In genomic region chr10:71077796-71078453, GRCh38 we compare ENCODE assay signal across 19 cellular contexts.
A peak's percentile ranks its signal among the peaks of the same experiment; 100 is the strongest.
DNase-seq lines count a peak whose midpoint lies in the region; ATAC-seq, FAIRE-seq and TF ChIP-seq lines count a peak whose summit lies in the region.
"Had no signal": no experiment of that assay in that cellular context is flagged by ENCODE, and none has a peak within 500 bp of the region (broad histone marks: within the 10 kb centered on the region; RNA-seq: fewer than 3 reads in every experiment).

No MANE protein-coding gene starts in this region.

- no peak for ATAC-seq in natural killer cell treated with Interleukin-12 subunit alpha and Interleukin-12 subunit beta and Interleukin-15 and Interleukin-18, amount 100 ng/mL, for 72 hours
- no peak for ATAC-seq in natural killer cell
- ATAC-seq in HG03139 (IDR thresholded peaks at IDR 0.05; ENCODE audit: unreplicated experiment): no peak

- H3K27ac Mint-ChIP-seq in natural killer cell treated with Interleukin-12 subunit alpha and Interleukin-12 subunit beta and Interleukin-15 and Interleukin-18, amount 100 ng/mL, for 72 hours: no peak overlapping the region
- H3K27ac Mint-ChIP-seq in natural killer cell (no peak overlapping the region), endodermal cell (no peak overlapping the region), osteocyte (ENCODE audit: unreplicated experiment) (no peak overlapping the region)
- H3K27ac Mint-ChIP-seq: CD4-positive, CD25-positive, alpha-beta regulatory T cell; dendritic cell treated with granulocyte-macrophage colony-stimulating factor and Interleukin-4, amounts not matched to agents 40 ng/mL and 50 ng/mL, for 4 days; nephron; T-helper 2 cell treated with Interferon-gamma antibody and Interleukin-4, amounts not matched to agents 5 μg/mL and 100 μg/mL, for 36 hours had no signal

- TF ChIP-seq POLR2A in vagina (IDR thresholded peaks at IDR 0.05): no peak

- no peaks in the 10 kb centered on the region for H3K27me3 ChIP-seq in endodermal cell (ENCODE audit: control insufficient read depth, insufficient read depth, low read length, poor library complexity, severe bottlenecking)
- H3K27me3 ChIP-seq in vagina: no peaks in the 10 kb centered on the region
- H3K27me3 ChIP-seq in small intestine (ENCODE audit: control insufficient read depth in 2 of 2, insufficient read depth in 2 of 2, low read length in 2 of 2): no peaks in the 10 kb centered on the region
- H3K27me3 ChIP-seq: Peyer's patch had no signal

- peak; percentile 45 for DNase-seq in natural killer cell treated with Interleukin-12 subunit alpha and Interleukin-12 subunit beta and Interleukin-15 and Interleukin-18, amount 100 ng/mL, for 72 hours (ENCODE audit: low spot score)
- no peak for DNase-seq in natural killer cell
- peak; percentile 5 for DNase-seq in endodermal cell
- peak; percentile 62 for DNase-seq in osteocyte (ENCODE audit: extremely low spot score, unreplicated experiment)
- DNase-seq in vagina (ENCODE audit: extremely low spot score in 2 of 2): peak; percentile 58 to 70
- no peak for DNase-seq in HTR-8/SVneo (ENCODE audit: insufficient read length, low spot score)
- DNase-seq in small intestine: no peak
- DNase-seq: CD4-positive, CD25-positive, alpha-beta regulatory T cell; DMS 273 treated with DMSO at 0.1 percent for 48 hours; foreskin fibroblast; hippocampal formation; NCI-H1417; NCI-H510A treated with DMSO at 0.1 percent for 48 hours had no signal

- H3K27ac ChIP-seq in endodermal cell (ENCODE audit: low read depth, low read length) (no peak overlapping the region), vagina (no peak overlapping the region), small intestine (ENCODE audit: low read depth in 1 of 2, low read length in 1 of 2) (no peak overlapping the region)
- H3K27ac ChIP-seq: Peyer's patch, SK-N-MC had no signal

- no peak overlapping the region for H3K9ac ChIP-seq in endodermal cell (ENCODE audit: extremely low read depth, low read length, poor library complexity, severe bottlenecking)

- no peaks in the 10 kb centered on the region for H3K36me3 ChIP-seq in endodermal cell (ENCODE audit: control insufficient read depth, insufficient read depth, low read length)
- H3K36me3 ChIP-seq in vagina: no peaks in the 10 kb centered on the region
- no peaks in the 10 kb centered on the region for H3K36me3 ChIP-seq in small intestine (ENCODE audit: control insufficient read depth in 2 of 2, insufficient read depth in 2 of 2, low read length in 2 of 2)
- H3K36me3 ChIP-seq: Peyer's patch had no signal

- H3K36me3 Mint-ChIP-seq in natural killer cell treated with Interleukin-12 subunit alpha and Interleukin-12 subunit beta and Interleukin-15 and Interleukin-18, amount 100 ng/mL, for 72 hours: no peaks in the 10 kb centered on the region
- H3K36me3 Mint-ChIP-seq in natural killer cell: no peaks in the 10 kb centered on the region
- H3K36me3 Mint-ChIP-seq in endodermal cell (ENCODE audit: low read depth): no peaks in the 10 kb centered on the region
- H3K36me3 Mint-ChIP-seq in osteocyte (ENCODE audit: unreplicated experiment): no peaks in the 10 kb centered on the region
- H3K36me3 Mint-ChIP-seq: CD4-positive, CD25-positive, alpha-beta regulatory T cell had no signal

- H3K4me3 Mint-ChIP-seq in natural killer cell treated with Interleukin-12 subunit alpha and Interleukin-12 subunit beta and Interleukin-15 and Interleukin-18, amount 100 ng/mL, for 72 hours: no peak overlapping the region
- no peak overlapping the region for H3K4me3 Mint-ChIP-seq in natural killer cell
- no peak overlapping the region for H3K4me3 Mint-ChIP-seq in endodermal cell
- H3K4me3 Mint-ChIP-seq in osteocyte (ENCODE audit: unreplicated experiment): no peak overlapping the region
- H3K4me3 Mint-ChIP-seq: CD4-positive, CD25-positive, alpha-beta regulatory T cell; dendritic cell treated with granulocyte-macrophage colony-stimulating factor and Interleukin-4, amounts not matched to agents 40 ng/mL and 50 ng/mL, for 4 days; nephron; T-helper 2 cell treated with Interferon-gamma antibody and Interleukin-4, amounts not matched to agents 5 μg/mL and 100 μg/mL, for 36 hours had no signal

- WGBS in endodermal cell (ENCODE audit: insufficient coverage in 1 of 2, insufficient read length in 1 of 2), 2 experiments: 92 to 93% methylated on average over 3 to 4 of the region's 4 CpGs
- WGBS in small intestine, 3 donors: 64 to 90% (median 78%) methylated on average over 4 of the region's 4 CpGs

- TF ChIP-seq CTCF in natural killer cell (IDR thresholded peaks at IDR 0.05) (no peak), endodermal cell (conservative IDR thresholded peaks at IDR 0.05) (no peak), osteocyte (IDR thresholded peaks at IDR 0.05) (no peak), vagina (IDR thresholded peaks at IDR 0.05) (no peak)

- FAIRE-seq in HTR-8/SVneo (lab: Jason Lieb, UNC) (no peak), small intestine (lab: Jason Lieb, UNC) (no peak)

- intact Hi-C loops in natural killer cell (cut with micrococcal nuclease): no loop called here
- intact Hi-C loops in vagina (cut with DNase I): no loop called here

- H3K9me3 ChIP-seq in endodermal cell (ENCODE audit: control insufficient read depth, low read length) (no peaks in the 10 kb centered on the region), vagina (no peaks in the 10 kb centered on the region), small intestine (ENCODE audit: control insufficient read depth, low read depth) (no peaks in the 10 kb centered on the region)
- H3K9me3 ChIP-seq: Peyer's patch had no signal

- H3K4me1 Mint-ChIP-seq in natural killer cell treated with Interleukin-12 subunit alpha and Interleukin-12 subunit beta and Interleukin-15 and Interleukin-18, amount 100 ng/mL, for 72 hours (ENCODE audit: low read depth in 2 of 2): no peaks in the 10 kb centered on the region
- no peaks in the 10 kb centered on the region for H3K4me1 Mint-ChIP-seq in natural killer cell
- peaks cover 6% of the 10 kb centered on the region for H3K4me1 Mint-ChIP-seq in endodermal cell
- H3K4me1 Mint-ChIP-seq in osteocyte (ENCODE audit: unreplicated experiment): no peaks in the 10 kb centered on the region
- H3K4me1 Mint-ChIP-seq: CD4-positive, CD25-positive, alpha-beta regulatory T cell had no signal

- H3K27me3 Mint-ChIP-seq in natural killer cell treated with Interleukin-12 subunit alpha and Interleukin-12 subunit beta and Interleukin-15 and Interleukin-18, amount 100 ng/mL, for 72 hours: no peaks in the 10 kb centered on the region
- no peaks in the 10 kb centered on the region for H3K27me3 Mint-ChIP-seq in natural killer cell (ENCODE audit: low read depth in 2 of 2)
- H3K27me3 Mint-ChIP-seq in endodermal cell (ENCODE audit: insufficient read depth): no peaks in the 10 kb centered on the region
- H3K27me3 Mint-ChIP-seq in osteocyte (ENCODE audit: unreplicated experiment): peaks cover 34% of the 10 kb centered on the region
- H3K27me3 Mint-ChIP-seq: CD4-positive, CD25-positive, alpha-beta regulatory T cell had no signal

- H3K9me3 Mint-ChIP-seq in natural killer cell treated with Interleukin-12 subunit alpha and Interleukin-12 subunit beta and Interleukin-15 and Interleukin-18, amount 100 ng/mL, for 72 hours: no peaks in the 10 kb centered on the region
- H3K9me3 Mint-ChIP-seq in natural killer cell: no peaks in the 10 kb centered on the region
- no peaks in the 10 kb centered on the region for H3K9me3 Mint-ChIP-seq in endodermal cell
- H3K9me3 Mint-ChIP-seq in osteocyte (ENCODE audit: unreplicated experiment): no peaks in the 10 kb centered on the region
- H3K9me3 Mint-ChIP-seq: dendritic cell treated with granulocyte-macrophage colony-stimulating factor and Interleukin-4, amounts not matched to agents 40 ng/mL and 50 ng/mL, for 4 days; nephron; T-helper 2 cell treated with Interferon-gamma antibody and Interleukin-4, amounts not matched to agents 5 μg/mL and 100 μg/mL, for 36 hours had no signal

- H3K4me3 ChIP-seq in endodermal cell (ENCODE audit: low read length) (no peak overlapping the region), vagina (no peak overlapping the region), small intestine (ENCODE audit: low read depth in 1 of 2, low read length in 2 of 2) (no peak overlapping the region)
- H3K4me3 ChIP-seq: Peyer's patch, SK-N-MC had no signal

- no peaks in the 10 kb centered on the region for H3K4me1 ChIP-seq in endodermal cell (ENCODE audit: control insufficient read depth, insufficient read depth, low read length)
- H3K4me1 ChIP-seq in vagina: peaks cover 22% of the 10 kb centered on the region
- H3K4me1 ChIP-seq in small intestine (ENCODE audit: control insufficient read depth in 2 of 2, insufficient read depth in 1 of 2, low read depth in 1 of 2, low read length in 1 of 2): no peaks in the 10 kb centered on the region
- H3K4me1 ChIP-seq: Peyer's patch had no signal

Comparison
In these comparisons a context has a peak if more than half of its experiments do, and no peak if none do; other contexts are left out.
1. DNase-seq: peak in natural killer cell treated with Interleukin-12 subunit alpha and Interleukin-12 subunit beta and Interleukin-15 and Interleukin-18, amount 100 ng/mL, for 72 hours (single experiment), endodermal cell (single experiment), osteocyte (single experiment) and vagina (2 of 2); none in natural killer cell (single experiment), HTR-8/SVneo (single experiment) and small intestine (single experiment).